Comparison of ENCODE assay signal across 7 cellular contexts in the genomic region with DNA sequence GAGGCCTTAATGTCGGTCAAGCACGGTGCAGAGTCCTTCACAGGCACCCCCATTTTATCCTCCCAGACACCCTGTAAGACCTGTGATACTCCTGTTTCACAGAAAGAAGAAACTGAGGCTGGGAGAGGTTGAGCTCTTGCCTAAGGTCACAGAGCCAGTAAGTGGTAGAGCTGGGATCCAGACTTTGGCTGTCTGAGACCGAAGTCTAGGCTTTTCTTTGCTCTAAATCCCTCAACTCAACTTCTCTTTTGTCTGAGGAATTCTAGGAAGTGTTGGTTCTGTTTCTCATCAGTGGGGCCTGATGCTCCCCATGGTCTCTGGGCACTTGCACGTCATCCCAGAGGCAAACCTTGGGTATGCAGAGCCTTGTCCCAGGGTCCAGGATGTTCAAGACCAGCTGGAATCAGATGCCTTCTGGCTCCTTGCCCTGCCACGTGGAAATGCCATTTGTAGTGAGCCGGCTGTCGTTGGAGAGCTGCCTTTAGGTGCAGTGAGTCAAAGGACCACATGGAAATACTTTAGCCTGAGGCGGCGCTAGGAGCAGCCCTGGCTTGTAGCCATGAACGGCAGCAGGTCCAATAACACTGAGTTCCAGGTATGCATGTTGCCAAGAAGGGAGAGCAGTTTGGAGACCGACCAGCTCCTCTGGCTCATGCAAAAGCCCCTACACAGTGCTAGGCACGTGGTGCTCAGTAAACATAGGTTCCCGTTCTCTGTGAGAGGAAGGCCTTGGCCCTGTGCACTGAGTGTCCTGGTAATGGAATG. TPM values are rescaled to one million over a fixed set of nuclear protein-coding genes. Genes with fewer than 3 reads are reported as not detected.
DNase-seq lines count a peak whose midpoint lies in the region; ATAC-seq and TF ChIP-seq lines count a peak whose summit lies in the region.

No MANE protein-coding gene starts in this region.

- H3T11ph ChIP-seq in H9 (ENCODE audit: low read length) = no peak overlapping the region

- no peak overlapping the region for H3K4ac ChIP-seq in H9 (ENCODE audit: low read depth, low read length)

- peaks cover 5 to 11% of the 10 kb centered on the region in 2 experiments for H3K4me1 Mint-ChIP-seq in H9

- H4K5ac ChIP-seq in H9 (ENCODE audit: insufficient read length, low read depth, low read length) = no peak overlapping the region

- no peak overlapping the region for H3K27ac Mint-ChIP-seq in H9

- WGBS in H9 (ENCODE audit: extremely low coverage, insufficient read length, low lambda C conversion rate) = no CpG with 5 or more reads among the region's 13 CpGs

- no peak overlapping the region for H3K56ac ChIP-seq in H9 (ENCODE audit: insufficient read length, low read depth, low read length)

- TF ChIP-seq POLR2A in Peyer's patch (IDR thresholded peaks at IDR 0.05) = no peak

- H3K79me2 ChIP-seq in H9 (ENCODE audit: insufficient read depth, low read length) = no peaks in the 10 kb centered on the region

- no peak overlapping the region for H3K4me3 ChIP-seq in Peyer's patch

- no peak overlapping the region for H3K18ac ChIP-seq in H9 (ENCODE audit: insufficient read length, low read depth, low read length)

- H3K9me3 ChIP-seq in H9 (ENCODE audit: control insufficient read depth, low read depth, low read length) (no peaks in the 10 kb centered on the region), Peyer's patch (no peaks in the 10 kb centered on the region)

- H3K27ac ChIP-seq in H9 (ENCODE audit: insufficient read length, low read depth, low read length) (no peak overlapping the region), Peyer's patch (peak overlapping the region in 2 of 4 donors; percentile 18 to 24), foreskin keratinocyte (no peak overlapping the region)

- H3K9ac ChIP-seq in H9 (ENCODE audit: extremely low read depth, insufficient read length, low read length) = no peak overlapping the region

- H3K9me3 Mint-ChIP-seq in H9 = no peaks in the 10 kb centered on the region

- no peak overlapping the region for H2AFZ ChIP-seq in H9 (ENCODE audit: low read length)

- peaks cover 25% of the 10 kb centered on the region for H3K27me3 Mint-ChIP-seq in H9 (ENCODE audit: low read depth)

- no peak overlapping the region for H2BK15ac ChIP-seq in H9 (ENCODE audit: low read depth, low read length)

- no peaks in the 10 kb centered on the region for H3K23me2 ChIP-seq in H9 (ENCODE audit: insufficient read length, low read depth, low read length, poor library complexity, severe bottlenecking)

- H4K20me1 ChIP-seq in H9 (ENCODE audit: control insufficient read depth, insufficient read depth, insufficient read length) = no peaks in the 10 kb centered on the region

- H3K36me3 Mint-ChIP-seq in H9 (ENCODE audit: insufficient read depth in 1 of 3, low read depth in 3 of 3) = no peaks in the 10 kb centered on the region

- no peaks in the 10 kb centered on the region for H3K4me1 ChIP-seq in H9 (ENCODE audit: insufficient read depth, low read length)
- peaks cover 0 to 20% (median 0%) of the 10 kb centered on the region in 4 donors for H3K4me1 ChIP-seq in Peyer's patch
- H3K4me1 ChIP-seq in foreskin keratinocyte = no peaks in the 10 kb centered on the region

- H3K27me3 ChIP-seq in H9 (ENCODE audit: insufficient read depth, low read length) = no peaks in the 10 kb centered on the region
- no peaks in the 10 kb centered on the region for H3K27me3 ChIP-seq in Peyer's patch
- H3K27me3 ChIP-seq in foreskin keratinocyte = peaks cover 38% of the 10 kb centered on the region

- H3K36me3 ChIP-seq in Peyer's patch = no peaks in the 10 kb centered on the region

- H2BK20ac ChIP-seq in H9 (ENCODE audit: low read depth, low read length, poor library complexity, severe bottlenecking) = no peak overlapping the region

- H3K4me2 ChIP-seq in H9 (ENCODE audit: insufficient read depth, insufficient read length, low read length) = no peak overlapping the region

- no peak overlapping the region for H3K23ac ChIP-seq in H9 (ENCODE audit: insufficient read length, low read depth, low read length)

- DNase-seq in H9 (peak; percentile 21), Peyer's patch (peak in 2 of 3 donors; percentile 81 to 88), foreskin keratinocyte (peak; percentile 34 to 75), GM19240 (ENCODE audit: insufficient read length, low spot score) (no peak)
- DNase-seq in stimulated activated CD8-positive, alpha-beta memory T cell treated with anti-CD3 and anti-CD28 coated beads, Interleukin-4, amount 100 ng/mL, for 48 hours = peak; percentile 13

- H2BK12ac ChIP-seq in H9 (ENCODE audit: insufficient read length, low read depth, low read length) = no peak overlapping the region

- H3K4me3 Mint-ChIP-seq in H9 = no peak overlapping the region

- ATAC-seq in foreskin keratinocyte = peak; percentile 57
- no peak for ATAC-seq in HG03108 (IDR thresholded peaks at IDR 0.05; ENCODE audit: unreplicated experiment)
- ATAC-seq in GM19023 (IDR thresholded peaks at IDR 0.05; ENCODE audit: unreplicated experiment) = no peak

- H2BK120ac ChIP-seq in H9 (ENCODE audit: low read depth, low read length, poor library complexity, severe bottlenecking) = no peak overlapping the region

- no peak overlapping the region for H3K14ac ChIP-seq in H9 (ENCODE audit: insufficient read depth, low read length)

- H4K91ac ChIP-seq in H9 (ENCODE audit: insufficient read length, low read depth, low read length) = no peak overlapping the region

- no peak for TF ChIP-seq CTCF in H9 (conservative IDR thresholded peaks at IDR 0.05)
- peak in 2 of 6 experiments; percentile 18 to 21 for TF ChIP-seq CTCF in Peyer's patch (IDR thresholded peaks at IDR 0.05)
- TF ChIP-seq CTCF in foreskin keratinocyte (conservative IDR thresholded peaks at IDR 0.05) = no peak

- H4K8ac ChIP-seq in H9 (replicated peaks; ENCODE audit: insufficient read length, low read depth, low read length) = no peak overlapping the region

- no peaks in the 10 kb centered on the region for H3K79me1 ChIP-seq in H9 (ENCODE audit: insufficient read depth, low read depth, low read length, poor library complexity, severe bottlenecking)

- H2AK5ac ChIP-seq in H9 (ENCODE audit: insufficient read length, low read length) = no peak overlapping the region

- H2BK5ac ChIP-seq in H9 (ENCODE audit: insufficient read length, low read length) = no peak overlapping the region

RNA-seq across cellular contexts. Expression of a gene that starts 9.2 kb away (rescaled TPM):
- total RNA-seq in H9 (2021) (not detected in 2 replicates), Peyer's patch (1 to 10 TPM in 1 of 4 donors, under 1 TPM in 1, not detected in 2; 0.27 to 1.7 TPM), foreskin keratinocyte (not detected in 2 replicates)
- not detected in 2 replicates for polyA plus RNA-seq in foreskin keratinocyte

RNA-seq across cellular contexts. Expression of a gene that starts 14.2 kb away (rescaled TPM):
- total RNA-seq in H9 (2021) = not detected in 2 replicates
- under 1 TPM in 1 of 4 donors, not detected in 3; 0.83 TPM for total RNA-seq in Peyer's patch
- total RNA-seq in foreskin keratinocyte = not detected in 2 replicates
- not detected in 2 replicates for polyA plus RNA-seq in foreskin keratinocyte

RNA-seq across cellular contexts. Expression of a gene that starts 38.9 kb away (rescaled TPM):
- total RNA-seq in H9 (2021) (101 and 111 TPM in 2 replicates), Peyer's patch (100 to 1,000 TPM; 407 to 489 (median 431) TPM), foreskin keratinocyte (253 and 264 TPM in 2 replicates)
- polyA plus RNA-seq in foreskin keratinocyte = 192 and 224 TPM in 2 replicates
